ENCODE assay signal across 16 cellular contexts in the genomic region with DNA sequence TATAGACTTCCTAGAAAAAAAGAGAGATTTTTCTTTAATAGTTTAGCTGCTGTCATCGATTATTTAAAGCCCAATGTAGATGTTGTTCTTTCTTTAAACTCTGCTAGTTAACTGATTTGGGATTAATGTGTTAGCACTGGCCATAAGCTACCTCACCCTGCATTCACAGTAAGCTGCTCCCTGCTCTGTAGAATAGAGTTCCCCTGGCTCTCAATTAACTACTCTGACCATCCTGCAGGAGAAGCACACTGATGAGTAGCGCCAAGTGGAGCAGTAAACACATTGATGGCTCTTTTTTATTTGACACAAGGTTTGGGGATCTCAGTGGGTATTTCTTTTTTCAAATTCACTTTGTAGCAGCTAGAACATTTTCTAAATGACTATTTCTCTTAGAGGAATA.
DNase-seq lines count a peak whose midpoint lies in the region; ATAC-seq and TF ChIP-seq lines count a peak whose summit lies in the region.
"Had no signal": no experiment of that assay in that cellular context is flagged by ENCODE, and none has a peak within 500 bp of the region (broad histone marks: within the 10 kb centered on the region; RNA-seq: fewer than 3 reads in every experiment).

No MANE protein-coding gene starts in this region.

- TF ChIP-seq CTCF in endodermal cell (conservative IDR thresholded peaks at IDR 0.05) (peak; percentile 35), neural progenitor cell (IDR thresholded peaks at IDR 0.05) (no peak)

- H3K4me3 ChIP-seq in endodermal cell (ENCODE audit: low read length) (no peak overlapping the region), neural progenitor cell (no peak overlapping the region)
- H3K4me3 ChIP-seq: BLaER1 treated with 17β-estradiol and CSF1 and Interleukin-3, amounts not matched to agents 10 nM and 100 nM; HAP-1 had no signal

- no peak for ATAC-seq in HG03039 (IDR thresholded peaks at IDR 0.05; ENCODE audit: unreplicated experiment)
- ATAC-seq: CD8-positive, alpha-beta T cell had no signal

- DNase-seq in NCI-H748 (lab: John Stamatoyannopoulos, UW; ENCODE audit: unreplicated experiment) (peak; percentile 6), NCI-H748 treated with DMSO at 0.1 percent for 48 hours (lab: John Stamatoyannopoulos, UW) (no peak), NCI-H69 (lab: John Stamatoyannopoulos, UW) (peak; percentile 49), endodermal cell (no peak), neural progenitor cell (ENCODE audit: low spot score) (peak; percentile 68), Ammon's horn (ENCODE audit: low spot score) (no peak)
- DNase-seq in activated T-cell treated with anti-CD3 and anti-CD28 coated beads, Interleukin-2, amount 50 U/mL, for 24 hours = no peak
- DNase-seq: 8988T; Calu3; CD8-positive, alpha-beta T cell; DMS79 treated with DMSO at 0.1 percent for 48 hours; GF-D8 had no signal

- H3K27ac Mint-ChIP-seq in endodermal cell (no peak overlapping the region), neural progenitor cell (peak overlapping the region; percentile 62)
- no peak overlapping the region for H3K27ac Mint-ChIP-seq in activated T-cell treated with anti-CD3 and anti-CD28 coated beads, Interleukin-2, amount 50 U/mL, for 24 hours
- H3K27ac Mint-ChIP-seq: B cell; CD8-positive, alpha-beta T cell had no signal

- peaks cover 7% of the 10 kb centered on the region for H3F3A ChIP-seq in neural progenitor cell (ENCODE audit: low read depth)

- H3K9me3 Mint-ChIP-seq in endodermal cell (no peaks in the 10 kb centered on the region), neural progenitor cell (no peaks in the 10 kb centered on the region)
- H3K9me3 Mint-ChIP-seq in activated T-cell treated with anti-CD3 and anti-CD28 coated beads, Interleukin-2, amount 50 U/mL, for 24 hours = peaks cover 10% of the 10 kb centered on the region

- H3K9ac ChIP-seq in endodermal cell (ENCODE audit: extremely low read depth, low read length, poor library complexity, severe bottlenecking) (no peak overlapping the region), neural progenitor cell (no peak overlapping the region)
- H3K9ac ChIP-seq: BLaER1 treated with 17β-estradiol and CSF1 and Interleukin-3, amounts not matched to agents 10 nM and 100 nM had no signal

- no peaks in the 10 kb centered on the region for H3K36me3 ChIP-seq in endodermal cell (ENCODE audit: control insufficient read depth, insufficient read depth, low read length)
- no peaks in the 10 kb centered on the region for H3K36me3 ChIP-seq in neural progenitor cell
- H3K36me3 ChIP-seq: BLaER1 treated with 17β-estradiol and CSF1 and Interleukin-3, amounts not matched to agents 10 nM and 100 nM; HAP-1 had no signal

- no peaks in the 10 kb centered on the region for H4K20me1 ChIP-seq in neural progenitor cell (ENCODE audit: low read depth)
- H4K20me1 ChIP-seq: BLaER1 treated with 17β-estradiol and CSF1 and Interleukin-3, amounts not matched to agents 10 nM and 100 nM had no signal

- H3K4me2 ChIP-seq in neural progenitor cell = no peak overlapping the region
- H3K4me2 ChIP-seq: BLaER1 treated with 17β-estradiol and CSF1 and Interleukin-3, amounts not matched to agents 10 nM and 100 nM had no signal

- no peak overlapping the region for H2AFZ ChIP-seq in neural progenitor cell (replicated peaks)

- WGBS in endodermal cell (ENCODE audit: insufficient coverage in 1 of 2, insufficient read length in 1 of 2), 2 experiments = 80 to 84% methylated on average over 1 to 2 of the region's 2 CpGs

- no peaks in the 10 kb centered on the region for H3K9me3 ChIP-seq in endodermal cell (ENCODE audit: control insufficient read depth, low read length)
- no peaks in the 10 kb centered on the region for H3K9me3 ChIP-seq in neural progenitor cell (ENCODE audit: low read depth)
- H3K9me3 ChIP-seq: BLaER1 treated with 17β-estradiol and CSF1 and Interleukin-3, amounts not matched to agents 10 nM and 100 nM; HAP-1 had no signal

- H3K4me1 Mint-ChIP-seq in endodermal cell = peaks cover 9% of the 10 kb centered on the region
- peaks cover 45% of the 10 kb centered on the region for H3K4me1 Mint-ChIP-seq in neural progenitor cell
- no peaks in the 10 kb centered on the region for H3K4me1 Mint-ChIP-seq in activated T-cell treated with anti-CD3 and anti-CD28 coated beads, Interleukin-2, amount 50 U/mL, for 24 hours (ENCODE audit: low read depth)
- H3K4me1 Mint-ChIP-seq: B cell had no signal

- H3K4me1 ChIP-seq in endodermal cell (ENCODE audit: control insufficient read depth, insufficient read depth, low read length) = no peaks in the 10 kb centered on the region
- H3K4me1 ChIP-seq in neural progenitor cell = peaks cover 28% of the 10 kb centered on the region

- H3K4me3 Mint-ChIP-seq in endodermal cell = no peak overlapping the region
- no peak overlapping the region for H3K4me3 Mint-ChIP-seq in neural progenitor cell
- H3K4me3 Mint-ChIP-seq in activated T-cell treated with anti-CD3 and anti-CD28 coated beads, Interleukin-2, amount 50 U/mL, for 24 hours = no peak overlapping the region
- H3K4me3 Mint-ChIP-seq: B cell; CD8-positive, alpha-beta T cell had no signal

- H3K36me3 Mint-ChIP-seq in endodermal cell (ENCODE audit: low read depth) (no peaks in the 10 kb centered on the region), neural progenitor cell (peaks cover 2% of the 10 kb centered on the region)
- no peaks in the 10 kb centered on the region for H3K36me3 Mint-ChIP-seq in activated T-cell treated with anti-CD3 and anti-CD28 coated beads, Interleukin-2, amount 50 U/mL, for 24 hours (ENCODE audit: low read depth)
- H3K36me3 Mint-ChIP-seq: CD8-positive, alpha-beta T cell had no signal

- no peaks in the 10 kb centered on the region for H3K27me3 ChIP-seq in endodermal cell (ENCODE audit: control insufficient read depth, insufficient read depth, low read length, poor library complexity, severe bottlenecking)
- no peaks in the 10 kb centered on the region for H3K27me3 ChIP-seq in neural progenitor cell
- H3K27me3 ChIP-seq: BLaER1 treated with 17β-estradiol and CSF1 and Interleukin-3, amounts not matched to agents 10 nM and 100 nM had no signal

- H3K79me2 ChIP-seq in neural progenitor cell (ENCODE audit: low read depth) = no peaks in the 10 kb centered on the region

- H3K27me3 Mint-ChIP-seq in endodermal cell (ENCODE audit: insufficient read depth) (no peaks in the 10 kb centered on the region), neural progenitor cell (ENCODE audit: insufficient read depth, low read depth) (peaks cover 5% of the 10 kb centered on the region)
- no peaks in the 10 kb centered on the region for H3K27me3 Mint-ChIP-seq in activated T-cell treated with anti-CD3 and anti-CD28 coated beads, Interleukin-2, amount 50 U/mL, for 24 hours
- H3K27me3 Mint-ChIP-seq: B cell had no signal

- no peak overlapping the region for H3K27ac ChIP-seq in endodermal cell (ENCODE audit: low read depth, low read length)
- no peak overlapping the region for H3K27ac ChIP-seq in neural progenitor cell
- H3K27ac ChIP-seq: BLaER1 treated with 17β-estradiol and CSF1 and Interleukin-3, amounts not matched to agents 10 nM and 100 nM had no signal

Comparison
In these comparisons a context has a peak if more than half of its experiments do, and no peak if none do; other contexts are left out.
1. DNase-seq: peak in NCI-H748 (single experiment), NCI-H69 (single experiment) and neural progenitor cell (single experiment); none in NCI-H748 treated with DMSO at 0.1 percent for 48 hours (single experiment), endodermal cell (single experiment), activated T-cell treated with anti-CD3 and anti-CD28 coated beads, Interleukin-2, amount 50 U/mL, for 24 hours (single experiment) and Ammon's horn (single experiment).